16 cellular contexts compared by ENCODE assay signal in the genomic region with DNA sequence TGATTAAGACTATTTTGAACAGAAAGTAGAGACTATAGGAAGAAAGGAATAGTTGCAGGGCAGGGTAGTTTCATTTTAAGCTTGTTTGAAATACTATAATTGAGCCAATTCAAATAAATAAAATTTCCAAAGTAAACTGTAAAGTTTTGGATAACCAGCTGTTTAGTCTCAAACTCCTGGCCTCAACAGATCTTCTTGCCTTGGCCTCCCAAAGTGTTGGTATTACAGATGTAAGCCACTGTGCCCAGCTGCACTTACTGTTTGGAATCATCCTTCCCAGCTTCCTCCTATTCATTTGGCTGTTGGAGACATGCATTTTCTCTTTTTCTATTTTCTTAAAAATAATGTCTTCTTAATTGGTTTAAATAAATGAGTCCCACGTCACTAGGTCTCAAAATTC.
DNase-seq lines count a peak whose midpoint lies in the region; ATAC-seq and TF ChIP-seq lines count a peak whose summit lies in the region.
"Had no signal": no experiment of that assay in that cellular context is flagged by ENCODE, and none has a peak within 500 bp of the region (broad histone marks: within the 10 kb centered on the region; RNA-seq: fewer than 3 reads in every experiment).

No MANE protein-coding gene starts in this region.

- no peak overlapping the region for H3K4me3 ChIP-seq in IMR-90 (ENCODE audit: insufficient read depth, low read depth, low read length)
- H3K4me3 ChIP-seq: BLaER1 treated with 17β-estradiol and CSF1 and Interleukin-3, amounts not matched to agents 10 nM and 100 nM had no signal

- no peak overlapping the region for H3K4ac ChIP-seq in IMR-90 (ENCODE audit: low read depth, low read length)

- H3K4me2 ChIP-seq in IMR-90 (ENCODE audit: low read depth, low read length): no peak overlapping the region; the same call in 1 of the 2 replicates
- H3K4me2 ChIP-seq: BLaER1 treated with 17β-estradiol and CSF1 and Interleukin-3, amounts not matched to agents 10 nM and 100 nM had no signal

- H3K56ac ChIP-seq in IMR-90 (ENCODE audit: extremely low read depth, insufficient read depth, low read length): no peak overlapping the region

- H3K4me1 ChIP-seq in IMR-90 (ENCODE audit: control insufficient read depth, insufficient read depth, low read length): peaks cover 4% of the 10 kb centered on the region; the same call in 1 of the 2 replicates
- H3K4me1 ChIP-seq: BLaER1 treated with 17β-estradiol and CSF1 and Interleukin-3, amounts not matched to agents 10 nM and 100 nM; Caco-2 had no signal

- H3K27ac ChIP-seq in IMR-90 (ENCODE audit: insufficient read depth, low read length) (peak overlapping the region; percentile 75; the same call in 1 of the 2 replicates), substantia nigra (ENCODE audit: low read depth, low read length, poor library complexity, severe bottlenecking) (no peak overlapping the region)
- H3K27ac ChIP-seq: BLaER1 treated with 17β-estradiol and CSF1 and Interleukin-3, amounts not matched to agents 10 nM and 100 nM; C4-2B had no signal

- no peaks in the 10 kb centered on the region for H4K20me1 ChIP-seq in IMR-90 (ENCODE audit: insufficient read depth, low read length)
- H4K20me1 ChIP-seq: BLaER1 treated with 17β-estradiol and CSF1 and Interleukin-3, amounts not matched to agents 10 nM and 100 nM had no signal

- CTCF ChIA-PET in IMR-90 (lab: Yijun Ruan, JAX): interaction anchor here (1.3 kb wide), 1 partner anchor 21 kb away, joined by 3 read pairs; no protein-coding TSS in a partner anchor

- H4K8ac ChIP-seq in IMR-90 (ENCODE audit: low read depth in 2 of 2, low read length in 2 of 2): no peak overlapping the region

- no peak overlapping the region for H2AK5ac ChIP-seq in IMR-90 (ENCODE audit: low read depth, low read length)

- H2BK5ac ChIP-seq in IMR-90 (ENCODE audit: low read depth, low read length, poor library complexity, severe bottlenecking): no peak overlapping the region

- no peaks in the 10 kb centered on the region for H3K9me3 ChIP-seq in IMR-90 (ENCODE audit: control insufficient read depth, insufficient read depth, low read length)
- H3K9me3 ChIP-seq: Caco-2 had no signal

- TF ChIP-seq POLR2A in IMR-90 (IDR thresholded peaks at IDR 0.05; ENCODE audit: low read depth, low read length): no peak

- no peak overlapping the region for H4K91ac ChIP-seq in IMR-90 (ENCODE audit: insufficient read depth, low read depth, low read length)

- no peak overlapping the region for H2AK9ac ChIP-seq in IMR-90 (replicated peaks; ENCODE audit: low read depth, low read length, poor library complexity)

- intact Hi-C loops in IMR-90 (cut with micrococcal nuclease): no loop called here

- peak; percentile 65 for ATAC-seq in IMR-90 (ENCODE audit: low read depth)
- no peak for ATAC-seq in HG03521 (IDR thresholded peaks at IDR 0.05; ENCODE audit: unreplicated experiment)
- ATAC-seq: CD8-positive, alpha-beta T cell had no signal

- peak overlapping the region; percentile 37; the same call in 1 of the 2 replicates for H4K5ac ChIP-seq in IMR-90 (ENCODE audit: low read depth, low read length)

- peak overlapping the region; percentile 15; the same call in 1 of the 2 replicates for H2BK20ac ChIP-seq in IMR-90 (ENCODE audit: low read depth, low read length)

- no peak overlapping the region for H2AFZ ChIP-seq in IMR-90 (replicated peaks; ENCODE audit: low read length, poor library complexity)

- no peak overlapping the region for H3K14ac ChIP-seq in IMR-90 (replicated peaks; ENCODE audit: low read depth, low read length)

- no peak overlapping the region for H3K9ac ChIP-seq in IMR-90 (ENCODE audit: low read depth, low read length)
- H3K9ac ChIP-seq: BLaER1 treated with 17β-estradiol and CSF1 and Interleukin-3, amounts not matched to agents 10 nM and 100 nM had no signal

- no peaks in the 10 kb centered on the region for H3K27me3 ChIP-seq in IMR-90 (ENCODE audit: control insufficient read depth, insufficient read depth, low read length)
- H3K27me3 ChIP-seq: BLaER1 treated with 17β-estradiol and CSF1 and Interleukin-3, amounts not matched to agents 10 nM and 100 nM had no signal

- BruUV-seq in IMR-90 (replicated peaks; lab: Mats Ljungman, UMichigan): no TSS peak

- no peaks in the 10 kb centered on the region for H3K36me3 ChIP-seq in IMR-90 (ENCODE audit: control insufficient read depth, insufficient read depth, low read length)
- H3K36me3 ChIP-seq: BLaER1 treated with 17β-estradiol and CSF1 and Interleukin-3, amounts not matched to agents 10 nM and 100 nM had no signal

- H3K9me1 ChIP-seq in IMR-90 (ENCODE audit: insufficient read depth, low read length): no peaks in the 10 kb centered on the region

- H3K79me1 ChIP-seq in IMR-90 (ENCODE audit: low read depth in 1 of 2, low read length in 2 of 2): no peaks in the 10 kb centered on the region

- POLR2A ChIA-PET in IMR-90 (lab: Charles Lee; ENCODE audit: unreplicated experiment): no interaction called here

- dilution Hi-C loops in IMR-90 (cut with HindIII; ENCODE audit: low sequenced_read_pairs, unreplicated experiment): no loop called here

- in situ Hi-C loops in IMR-90 (cut with MboI; ENCODE audit: low sequenced_read_pairs): no loop called here

- H2BK15ac ChIP-seq in IMR-90 (ENCODE audit: low read depth, low read length): no peak overlapping the region

- DNase-seq in IMR-90 (peak; percentile 20), fibroblast of peridontal ligament (ENCODE audit: extremely low read depth) (peak; percentile 4), substantia nigra (lab: John Stamatoyannopoulos, UW) (no peak)
- no peak for DNase-seq in effector CD8-positive, alpha-beta T cell (lab: John Stamatoyannopoulos, UW)
- DNase-seq: 8988T; ACHN; AML-193; Caco-2; Calu3; CD4-positive, alpha-beta T cell; CD8-positive, alpha-beta T cell; DMS79 treated with DMSO at 0.1 percent for 48 hours; GF-D8 had no signal

- no peak overlapping the region for H3K23ac ChIP-seq in IMR-90 (ENCODE audit: low read depth, low read length)

- WGBS in IMR-90 (ENCODE audit: extremely low coverage in 2 of 2, insufficient read length in 1 of 2), 2 experiments: no CpG with 5 or more reads among the region's 1 CpG

- no peak for TF ChIP-seq RAD21 in IMR-90 (IDR thresholded peaks at IDR 0.05; ENCODE audit: low read length)

- TF ChIP-seq CTCF in IMR-90 (conservative IDR thresholded peaks at IDR 0.05; ENCODE audit: low read depth, low read length): no peak

- peak overlapping the region; percentile 29; the same call in 1 of the 2 replicates for H2BK120ac ChIP-seq in IMR-90 (ENCODE audit: low read depth, low read length)

- H3K18ac ChIP-seq in IMR-90 (ENCODE audit: low read depth, low read length): peak overlapping the region; percentile 42; the same call in 1 of the 2 replicates

TF ChIP-seq in IMR-90, 13 proteins besides CTCF, POLR2A, EP300 and RAD21:
- TF ChIP-seq NFE2L2 (IDR thresholded peaks at IDR 0.05; ENCODE audit: low read depth, low read length) (no peak), MAZ (IDR thresholded peaks at IDR 0.05; ENCODE audit: borderline replicate concordance, low read depth, low read length) (no peak), MXI1 (IDR thresholded peaks at IDR 0.05; ENCODE audit: borderline replicate concordance, low read depth, low read length) (no peak), SMC3 (IDR thresholded peaks at IDR 0.05; ENCODE audit: low read depth, low read length) (no peak), RCOR1 (IDR thresholded peaks at IDR 0.05; ENCODE audit: insufficient replicate concordance, low read length) (no peak), CHD1 (IDR thresholded peaks at IDR 0.05; ENCODE audit: low read depth, low read length) (no peak), MAFK (IDR thresholded peaks at IDR 0.05; ENCODE audit: low read depth, low read length) (no peak), FOS (IDR thresholded peaks at IDR 0.05; ENCODE audit: low read depth, low read length) (no peak), BHLHE40 (IDR thresholded peaks at IDR 0.05; ENCODE audit: low read depth, low read length) (no peak), CEBPB (IDR thresholded peaks at IDR 0.05; ENCODE audit: low read depth, low read length) (no peak), RFX5 (IDR thresholded peaks at IDR 0.05; ENCODE audit: low read depth, low read length) (no peak)
- TF ChIP-seq, protein P1, sequence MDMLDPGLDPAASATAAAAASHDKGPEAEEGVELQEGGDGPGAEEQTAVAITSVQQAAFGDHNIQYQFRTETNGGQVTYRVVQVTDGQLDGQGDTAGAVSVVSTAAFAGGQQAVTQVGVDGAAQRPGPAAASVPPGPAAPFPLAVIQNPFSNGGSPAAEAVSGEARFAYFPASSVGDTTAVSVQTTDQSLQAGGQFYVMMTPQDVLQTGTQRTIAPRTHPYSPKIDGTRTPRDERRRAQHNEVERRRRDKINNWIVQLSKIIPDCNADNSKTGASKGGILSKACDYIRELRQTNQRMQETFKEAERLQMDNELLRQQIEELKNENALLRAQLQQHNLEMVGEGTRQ (IDR thresholded peaks at IDR 0.05; ENCODE audit: low read depth, low read length): no peak
- TF ChIP-seq, protein P2, sequence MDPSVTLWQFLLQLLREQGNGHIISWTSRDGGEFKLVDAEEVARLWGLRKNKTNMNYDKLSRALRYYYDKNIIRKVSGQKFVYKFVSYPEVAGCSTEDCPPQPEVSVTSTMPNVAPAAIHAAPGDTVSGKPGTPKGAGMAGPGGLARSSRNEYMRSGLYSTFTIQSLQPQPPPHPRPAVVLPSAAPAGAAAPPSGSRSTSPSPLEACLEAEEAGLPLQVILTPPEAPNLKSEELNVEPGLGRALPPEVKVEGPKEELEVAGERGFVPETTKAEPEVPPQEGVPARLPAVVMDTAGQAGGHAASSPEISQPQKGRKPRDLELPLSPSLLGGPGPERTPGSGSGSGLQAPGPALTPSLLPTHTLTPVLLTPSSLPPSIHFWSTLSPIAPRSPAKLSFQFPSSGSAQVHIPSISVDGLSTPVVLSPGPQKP (IDR thresholded peaks at IDR 0.05; ENCODE audit: borderline replicate concordance, low read depth, low read length): no peak

Comparison
In these comparisons a context has a peak if more than half of its experiments do, and no peak if none do; other contexts are left out.
1. DNase-seq: peak in IMR-90 (single experiment) and fibroblast of peridontal ligament (single experiment); none in effector CD8-positive, alpha-beta T cell (single experiment) and substantia nigra (0 of 49).